ENCODE assay signal across 33 cellular contexts in genomic region chr4:58265734-58266133, GRCh38.
"Had no signal": no experiment of that assay in that cellular context is flagged by ENCODE, and none has a peak within 500 bp of the region (broad histone marks: within the 10 kb centered on the region; RNA-seq: fewer than 3 reads in every experiment).

No MANE protein-coding gene starts in this region.

- H3K4me1 ChIP-seq: adrenal gland, ascending aorta, body of pancreas, breast epithelium had no signal

- H3K9me3 ChIP-seq: adrenal gland, ascending aorta, body of pancreas had no signal

- H3K4me3 ChIP-seq: adrenal gland, ascending aorta, body of pancreas, breast epithelium, cardiac muscle cell had no signal

- H3K27ac ChIP-seq: adrenal gland, body of pancreas, brain microvascular endothelial cell, breast epithelium, cardiac muscle cell had no signal

- DNase-seq: activated effector memory CD4-positive, alpha-beta T cell treated with anti-CD3 and anti-CD28 coated beads, Interleukin-2, amount 50 U/mL, for 16 hours; activated effector memory CD4-positive, alpha-beta T cell treated with Interleukin-2 at 50 U/mL for 16 hours; activated gamma-delta T cell; activated gamma-delta T cell treated with Interleukin-2 at 50 U/mL for 16 hours; activated naive CD4-positive, alpha-beta T cell; activated naive CD4-positive, alpha-beta T cell treated with anti-CD3 and anti-CD28 coated beads for 36 hours; activated naive CD4-positive, alpha-beta T cell treated with anti-CD3 and anti-CD28 coated beads, Interleukin-2, amount 10 ng/mL, durations not matched to agents 7 days and 5 days; activated naive CD4-positive, alpha-beta T cell treated with anti-CD3 and anti-CD28 coated beads, Interleukin-2, amount 50 U/mL, for 16 hours; activated naive CD4-positive, alpha-beta T cell treated with Interleukin-2 at 50 U/mL for 16 hours; activated naive CD8-positive, alpha-beta T cell treated with anti-CD3 and anti-CD28 coated beads for 36 hours; activated naive CD8-positive, alpha-beta T cell treated with anti-CD3 and anti-CD28 coated beads, Interleukin-2, amount 10 ng/mL, durations not matched to agents 7 days and 5 days; activated naive CD8-positive, alpha-beta T cell treated with anti-CD3 and anti-CD28 coated beads, Interleukin-2, amount 50 U/mL, for 24 hours; activated T-cell treated with anti-CD3 and anti-CD28 coated beads for 4 hours; activated T-cell treated with anti-CD3 and anti-CD28 coated beads, Interleukin-2, amount 50 U/mL, for 1 hour; activated T-cell treated with anti-CD3 and anti-CD28 coated beads, Interleukin-2, amount 50 U/mL, for 24 hours; activated T-cell treated with anti-CD3 and anti-CD28 coated beads, Interleukin-2, amount 50 U/mL, for 4 hours; activated T-cell treated with anti-CD3 and anti-CD28 coated beads, Interleukin-2, amount 50 U/mL, for 48 hours; activated T-cell treated with anti-CD3 and anti-CD28 coated beads, Interleukin-2, amount 50 U/mL, for 72 hours; adrenal gland; amniotic stem cell; amygdala; anterior cingulate cortex; aorta; body of pancreas; brain microvascular endothelial cell; caudate nucleus; central memory CD4-positive, alpha-beta T cell; cerebellar nuclear complex had no signal

- H3K27me3 ChIP-seq: adrenal gland, ascending aorta, body of pancreas, brain microvascular endothelial cell, breast epithelium, cardiac muscle cell had no signal

- ATAC-seq: activated naive CD4-positive, alpha-beta T cell treated with anti-CD3 and anti-CD28 coated beads, Interleukin-2, amount 50 U/mL, for 72 hours; activated naive CD8-positive, alpha-beta T cell treated with anti-CD3 and anti-CD28 coated beads, Interleukin-2, amount 50 U/mL, for 24 hours; activated T-cell treated with anti-CD3 and anti-CD28 coated beads, Interleukin-2, amount 50 U/mL, for 4 hours; activated T-cell treated with anti-CD3 and anti-CD28 coated beads, Interleukin-2, amount 50 U/mL, for 72 hours; activated T-helper 17 cell treated with anti-CD3 and anti-CD28 coated beads, Interleukin-2, amount 50 U/mL, for 72 hours; body of pancreas had no signal

- H3K36me3 ChIP-seq: adrenal gland, ascending aorta, brain microvascular endothelial cell, breast epithelium, cardiac muscle cell had no signal
